In genomic region chr16:65449526-65449925, GRCh38 we compare ENCODE assay signal across 20 cellular contexts.
DNase-seq lines count a peak whose midpoint lies in the region; ATAC-seq, FAIRE-seq and TF ChIP-seq lines count a peak whose summit lies in the region.
"Had no signal": no experiment of that assay in that cellular context is flagged by ENCODE, and none has a peak within 500 bp of the region (broad histone marks: within the 10 kb centered on the region; RNA-seq: fewer than 3 reads in every experiment).

No MANE protein-coding gene starts in this region.

- H2BK120ac ChIP-seq in IMR-90 (ENCODE audit: low read depth, low read length), result no peak overlapping the region

- H4K91ac ChIP-seq in IMR-90 (ENCODE audit: insufficient read depth, low read depth, low read length), result no peak overlapping the region

- no peak overlapping the region for H2BK15ac ChIP-seq in IMR-90 (ENCODE audit: low read depth, low read length)

- H3K4ac ChIP-seq in IMR-90 (ENCODE audit: low read depth, low read length), result no peak overlapping the region

- ATAC-seq in A549 (no peak), IMR-90 (ENCODE audit: low read depth) (no peak), gastroesophageal sphincter (no peak)
- ATAC-seq: CD8-positive, alpha-beta T cell had no signal

- BruUV-seq in IMR-90 (replicated peaks; lab: Mats Ljungman, UMichigan), result no TSS peak

- H3K4me1 ChIP-seq in A549, result no peaks in the 10 kb centered on the region
- H3K4me1 ChIP-seq in IMR-90 (ENCODE audit: control insufficient read depth, insufficient read depth, low read length), result no peaks in the 10 kb centered on the region
- peaks cover 0 to 5% (median 0%) of the 10 kb centered on the region in 4 donors for H3K4me1 ChIP-seq in esophagus muscularis mucosa
- H3K4me1 ChIP-seq in gastroesophageal sphincter, result no peaks in the 10 kb centered on the region
- H3K4me1 ChIP-seq: BLaER1 treated with 17β-estradiol and CSF1 and Interleukin-3, amounts not matched to agents 10 nM and 100 nM; Caco-2 had no signal

- H3K27ac ChIP-seq in A549 (no peak overlapping the region), IMR-90 (ENCODE audit: insufficient read depth, low read length) (no peak overlapping the region), esophagus muscularis mucosa (replicated peaks in 1 of 4) (no peak overlapping the region), gastroesophageal sphincter (no peak overlapping the region)
- H3K27ac ChIP-seq: BLaER1 treated with 17β-estradiol and CSF1 and Interleukin-3, amounts not matched to agents 10 nM and 100 nM; C4-2B had no signal

- intact Hi-C loops in IMR-90 (cut with micrococcal nuclease), result no loop called here
- intact Hi-C loops in esophagus muscularis mucosa (cut with DNase I), result no loop called here

- TF ChIP-seq EP300 in A549 (IDR thresholded peaks at IDR 0.05) (no peak), esophagus muscularis mucosa (IDR thresholded peaks at IDR 0.05) (no peak), gastroesophageal sphincter (IDR thresholded peaks at IDR 0.05) (no peak)

- no peak for DNase-seq in A549 (ENCODE audit: low read depth in 1 of 2, low spot score in 1 of 2)
- DNase-seq in IMR-90, result no peak
- peak; percentile 17 for DNase-seq in esophagus muscularis mucosa (ENCODE audit: extremely low spot score)
- DNase-seq in GM20000 (ENCODE audit: low spot score), result no peak
- DNase-seq: 8988T; AML-193; Caco-2; Calu3; CD4-positive, alpha-beta T cell; CD8-positive, alpha-beta T cell; DMS79 treated with DMSO at 0.1 percent for 48 hours; GF-D8 had no signal

- H3K79me1 ChIP-seq in IMR-90 (ENCODE audit: low read depth in 1 of 2, low read length in 2 of 2), result no peaks in the 10 kb centered on the region

- no peak overlapping the region for H2AK5ac ChIP-seq in IMR-90 (ENCODE audit: low read depth, low read length)

- no peak overlapping the region for H3K9ac ChIP-seq in IMR-90 (ENCODE audit: low read depth, low read length)
- H3K9ac ChIP-seq: BLaER1 treated with 17β-estradiol and CSF1 and Interleukin-3, amounts not matched to agents 10 nM and 100 nM had no signal

- TF ChIP-seq POLR2A in A549 (IDR thresholded peaks at IDR 0.05; ENCODE audit: low read length) (no peak), IMR-90 (IDR thresholded peaks at IDR 0.05; ENCODE audit: low read depth, low read length) (no peak), esophagus muscularis mucosa (IDR thresholded peaks at IDR 0.05; ENCODE audit: low read depth) (no peak), gastroesophageal sphincter (IDR thresholded peaks at IDR 0.05) (no peak)

- H2BK5ac ChIP-seq in IMR-90 (ENCODE audit: low read depth, low read length, poor library complexity, severe bottlenecking), result no peak overlapping the region

- no peak overlapping the region for H3K14ac ChIP-seq in IMR-90 (replicated peaks; ENCODE audit: low read depth, low read length)

- H3K27me3 ChIP-seq in IMR-90 (ENCODE audit: control insufficient read depth, insufficient read depth, low read length) (peaks cover 13% of the 10 kb centered on the region), esophagus muscularis mucosa (no peaks in the 10 kb centered on the region), gastroesophageal sphincter (no peaks in the 10 kb centered on the region)
- H3K27me3 ChIP-seq: BLaER1 treated with 17β-estradiol and CSF1 and Interleukin-3, amounts not matched to agents 10 nM and 100 nM had no signal

- H2AFZ ChIP-seq in IMR-90 (replicated peaks; ENCODE audit: low read length, poor library complexity), result no peak overlapping the region

- no peak overlapping the region for H3K18ac ChIP-seq in IMR-90 (ENCODE audit: low read depth, low read length)

- H2AK9ac ChIP-seq in IMR-90 (replicated peaks; ENCODE audit: low read depth, low read length, poor library complexity), result no peak overlapping the region

- no peak overlapping the region for H4K5ac ChIP-seq in IMR-90 (ENCODE audit: low read depth, low read length)

- WGBS in A549 (ENCODE audit: missing lambda C conversion rate), result 5% methylated on average over 1 of the region's 1 CpG
- WGBS in IMR-90 (ENCODE audit: extremely low coverage in 2 of 2, insufficient read length in 1 of 2), 2 experiments, result no CpG with 5 or more reads among the region's 1 CpG
- 82% methylated on average over 1 of the region's 1 CpG for WGBS in esophagus muscularis mucosa
- 91 to 100% methylated on average over 1 of the region's 1 CpG for WGBS in gastroesophageal sphincter (ENCODE audit: low coverage in 1 of 2), 2 donors

- CTCF ChIA-PET in A549 (lab: Yijun Ruan, JAX) (no interaction called here), IMR-90 (lab: Yijun Ruan, JAX) (interaction anchor here (0.5 to 0.6 kb wide), 3 partner anchors 39 to 799 kb away, joined by 3 read pairs; no protein-coding TSS in a partner anchor)

- dilution Hi-C loops in IMR-90 (cut with HindIII; ENCODE audit: low sequenced_read_pairs, unreplicated experiment), result no loop called here

- POLR2A ChIA-PET in A549 (lab: Yijun Ruan, JAX), result no interaction called here
- POLR2A ChIA-PET in IMR-90 (lab: Charles Lee; ENCODE audit: unreplicated experiment), result no interaction called here

- no peak overlapping the region for H3K56ac ChIP-seq in IMR-90 (ENCODE audit: extremely low read depth, insufficient read depth, low read length)

- H3K4me2 ChIP-seq in A549 (no peak overlapping the region), IMR-90 (ENCODE audit: low read depth, low read length) (no peak overlapping the region)
- H3K4me2 ChIP-seq: BLaER1 treated with 17β-estradiol and CSF1 and Interleukin-3, amounts not matched to agents 10 nM and 100 nM had no signal

- no peak for FAIRE-seq in A549 (lab: Jason Lieb, UNC)
- FAIRE-seq: A204.1, D721Med, G401.6, GM12891, GM19239 had no signal

- H3K9me1 ChIP-seq in IMR-90 (ENCODE audit: insufficient read depth, low read length), result no peaks in the 10 kb centered on the region

- no peak overlapping the region for H4K8ac ChIP-seq in IMR-90 (ENCODE audit: low read depth in 2 of 2, low read length in 2 of 2)

- H3K4me3 ChIP-seq in A549, result no peak overlapping the region
- H3K4me3 ChIP-seq in IMR-90 (ENCODE audit: insufficient read depth, low read depth, low read length), result no peak overlapping the region
- H3K4me3 ChIP-seq in esophagus muscularis mucosa, result no peak overlapping the region
- H3K4me3 ChIP-seq in gastroesophageal sphincter, result no peak overlapping the region
- H3K4me3 ChIP-seq: BLaER1 treated with 17β-estradiol and CSF1 and Interleukin-3, amounts not matched to agents 10 nM and 100 nM had no signal

- H3K23ac ChIP-seq in IMR-90 (ENCODE audit: low read depth, low read length), result no peak overlapping the region

- H2BK20ac ChIP-seq in IMR-90 (ENCODE audit: low read depth, low read length), result no peak overlapping the region

- no peaks in the 10 kb centered on the region for H4K20me1 ChIP-seq in IMR-90 (ENCODE audit: insufficient read depth, low read length)
- H4K20me1 ChIP-seq: BLaER1 treated with 17β-estradiol and CSF1 and Interleukin-3, amounts not matched to agents 10 nM and 100 nM had no signal

- TF ChIP-seq RAD21 in A549 (conservative IDR thresholded peaks at IDR 0.05 in 1 of 2, IDR thresholded peaks at IDR 0.05 in 1 of 2), result no peak
- TF ChIP-seq RAD21 in IMR-90 (IDR thresholded peaks at IDR 0.05; ENCODE audit: low read length), result no peak

- no peaks in the 10 kb centered on the region for H3K9me3 ChIP-seq in A549
- peaks cover 2% of the 10 kb centered on the region; the same call in 1 of the 2 replicates for H3K9me3 ChIP-seq in IMR-90 (ENCODE audit: control insufficient read depth, insufficient read depth, low read length)
- peaks cover 0 to 17% (median 10%) of the 10 kb centered on the region in 4 donors for H3K9me3 ChIP-seq in esophagus muscularis mucosa
- peaks cover 0 to 21% (median 0%) of the 10 kb centered on the region in 3 donors for H3K9me3 ChIP-seq in gastroesophageal sphincter

- TF ChIP-seq CTCF in A549 (IDR thresholded peaks at IDR 0.05) (no peak), IMR-90 (conservative IDR thresholded peaks at IDR 0.05; ENCODE audit: low read depth, low read length) (no peak), esophagus muscularis mucosa (IDR thresholded peaks at IDR 0.05) (no peak), gastroesophageal sphincter (IDR thresholded peaks at IDR 0.05) (no peak), GM20000 (IDR thresholded peaks at IDR 0.05; ENCODE audit: extremely low read depth, missing control alignments) (no peak)

- in situ Hi-C loops in IMR-90 (cut with MboI; ENCODE audit: low sequenced_read_pairs), result no loop called here

- H3K36me3 ChIP-seq in IMR-90 (ENCODE audit: control insufficient read depth, insufficient read depth, low read length) (no peaks in the 10 kb centered on the region), esophagus muscularis mucosa (no peaks in the 10 kb centered on the region), gastroesophageal sphincter (no peaks in the 10 kb centered on the region)
- H3K36me3 ChIP-seq: BLaER1 treated with 17β-estradiol and CSF1 and Interleukin-3, amounts not matched to agents 10 nM and 100 nM had no signal

TF ChIP-seq in A549, 52 proteins besides CTCF, POLR2A, EP300 and RAD21:
- TF ChIP-seq MAFK (IDR thresholded peaks at IDR 0.05; ENCODE audit: partially characterized antibody) (peak; percentile 64), SMC3 (IDR thresholded peaks at IDR 0.05) (no peak)

TF ChIP-seq in IMR-90, 13 proteins besides CTCF, POLR2A, EP300 and RAD21:
- no peak for TF ChIP-seq CHD1 (IDR thresholded peaks at IDR 0.05; ENCODE audit: low read depth, low read length)
- TF ChIP-seq MAFK (IDR thresholded peaks at IDR 0.05; ENCODE audit: low read depth, low read length), result peak; percentile 81
